In the genomic region with DNA sequence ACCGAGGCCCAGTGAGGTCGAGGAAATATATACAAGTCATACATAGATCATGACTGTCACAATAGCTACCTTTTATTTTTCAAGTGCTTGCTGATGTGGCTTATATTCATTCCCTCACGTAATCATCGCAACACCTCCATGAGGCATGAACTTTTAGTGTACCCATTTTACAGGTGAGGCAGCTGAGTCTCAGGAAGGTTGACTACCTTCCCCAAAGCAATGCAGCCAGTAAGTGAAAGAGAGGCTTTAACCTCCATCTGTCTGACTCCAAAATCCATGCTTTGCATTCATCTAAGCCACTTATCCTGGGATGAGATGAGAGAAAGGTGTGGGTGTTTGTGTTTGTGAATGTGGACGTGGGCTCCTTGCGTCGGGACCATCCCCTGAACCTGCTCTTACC, we compare ENCODE assay signal across 2 cellular contexts.
TF ChIP-seq lines count a peak whose summit lies in the region.

No MANE protein-coding gene starts in this region.

TF ChIP-seq in HepG2, 621 proteins besides CTCF, POLR2A, EP300 and RAD21:
- peak; percentile 73 for TF ChIP-seq ZNF629 (CRISPR knock-in tag; conservative IDR thresholded peaks at IDR 0.05)
- TF ChIP-seq, protein P1, sequence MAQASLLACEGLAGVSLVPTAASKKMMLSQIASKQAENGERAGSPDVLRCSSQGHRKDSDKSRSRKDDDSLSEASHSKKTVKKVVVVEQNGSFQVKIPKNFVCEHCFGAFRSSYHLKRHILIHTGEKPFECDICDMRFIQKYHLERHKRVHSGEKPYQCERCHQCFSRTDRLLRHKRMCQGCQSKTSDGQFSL (CRISPR knock-in tag; IDR thresholded peaks at IDR 0.05): no peak

TF ChIP-seq in K562, 482 proteins besides CTCF, POLR2A, EP300 and RAD21:
- TF ChIP-seq ZNF764 (CRISPR knock-in tag; IDR thresholded peaks at IDR 0.05; ENCODE audit: low read depth) (no peak), RBM25 (IDR thresholded peaks at IDR 0.05; ENCODE audit: low read depth, low read length, severe bottlenecking) (peak; percentile 77)
